ENCODE assay signal across 12 cellular contexts in genomic region chr14:65476290-65476941, GRCh38.
DNase-seq lines count a peak whose midpoint lies in the region; ATAC-seq and TF ChIP-seq lines count a peak whose summit lies in the region.
"Had no signal": no experiment of that assay in that cellular context is flagged by ENCODE, and none has a peak within 500 bp of the region (broad histone marks: within the 10 kb centered on the region; RNA-seq: fewer than 3 reads in every experiment).

No MANE protein-coding gene starts in this region.

- no peaks in the 10 kb centered on the region for H3K27me3 ChIP-seq in CD8-positive, alpha-beta memory T cell (ENCODE audit: insufficient read depth, low read length, poor library complexity, severe bottlenecking)
- peaks cover 33% of the 10 kb centered on the region for H3K27me3 ChIP-seq in OCI-LY3 (ENCODE audit: low read depth, low read length)
- H3K27me3 ChIP-seq in CD8-positive, alpha-beta T cell (ENCODE audit: insufficient read depth, low read length) = no peaks in the 10 kb centered on the region
- H3K27me3 ChIP-seq: BLaER1 treated with 17β-estradiol and CSF1 and Interleukin-3, amounts not matched to agents 10 nM and 100 nM had no signal

- no peak overlapping the region for H3K27ac ChIP-seq in CD8-positive, alpha-beta memory T cell (ENCODE audit: low read depth, low read length)
- peak overlapping the region; percentile 58 for H3K27ac ChIP-seq in OCI-LY3 (ENCODE audit: low read length)
- H3K27ac ChIP-seq in CD8-positive, alpha-beta T cell (ENCODE audit: low read depth, low read length) = no peak overlapping the region
- H3K27ac ChIP-seq: BLaER1 treated with 17β-estradiol and CSF1 and Interleukin-3, amounts not matched to agents 10 nM and 100 nM had no signal

- no peaks in the 10 kb centered on the region for H3K9me3 Mint-ChIP-seq in CD8-positive, alpha-beta memory T cell
- no peaks in the 10 kb centered on the region for H3K9me3 Mint-ChIP-seq in CD8-positive, alpha-beta T cell
- no peaks in the 10 kb centered on the region for H3K9me3 Mint-ChIP-seq in CD14-positive monocyte
- H3K9me3 Mint-ChIP-seq: dendritic cell treated with granulocyte-macrophage colony-stimulating factor and Interleukin-4, amounts not matched to agents 40 ng/mL and 50 ng/mL, for 4 days had no signal

- H3K4me1 Mint-ChIP-seq in CD8-positive, alpha-beta memory T cell = peaks cover 65 to 84% (median 78%) of the 10 kb centered on the region in 3 donors
- peaks cover 67% of the 10 kb centered on the region for H3K4me1 Mint-ChIP-seq in CD8-positive, alpha-beta T cell (ENCODE audit: low read depth)
- no peaks in the 10 kb centered on the region for H3K4me1 Mint-ChIP-seq in CD14-positive monocyte

- H3K79me2 ChIP-seq in OCI-LY3 (ENCODE audit: low read length) = no peaks in the 10 kb centered on the region

- H3K36me3 ChIP-seq in CD8-positive, alpha-beta memory T cell (ENCODE audit: insufficient read depth, low read length) = no peaks in the 10 kb centered on the region
- H3K36me3 ChIP-seq in OCI-LY3 (replicated peaks; ENCODE audit: low read depth, low read length) = no peaks in the 10 kb centered on the region
- no peaks in the 10 kb centered on the region for H3K36me3 ChIP-seq in CD8-positive, alpha-beta T cell (ENCODE audit: insufficient read depth, low read length)

- H3K4me1 ChIP-seq in CD8-positive, alpha-beta memory T cell (ENCODE audit: insufficient read depth, low read length) = peaks cover 3% of the 10 kb centered on the region
- H3K4me1 ChIP-seq in OCI-LY3 (ENCODE audit: low read length) = peaks cover 56% of the 10 kb centered on the region
- peaks cover 17% of the 10 kb centered on the region for H3K4me1 ChIP-seq in CD8-positive, alpha-beta T cell (ENCODE audit: insufficient read depth, low read length)

- POLR2A ChIA-PET in CD8-positive, alpha-beta memory T cell (lab: Charles Lee) = no interaction called here
- POLR2A ChIA-PET in CD8-positive, alpha-beta T cell (lab: Charles Lee) = interaction anchor here (0.5 kb wide), 1 partner anchor 46 kb away, joined by 5 read pairs; no protein-coding TSS in a partner anchor

- peak overlapping the region; percentile 59 for H3K4me2 ChIP-seq in OCI-LY3 (ENCODE audit: low read length)
- H3K4me2 ChIP-seq: BLaER1 treated with 17β-estradiol and CSF1 and Interleukin-3, amounts not matched to agents 10 nM and 100 nM had no signal

- peak overlapping the region; percentile 5; the same call in 1 of the 2 replicates for H3K9ac ChIP-seq in OCI-LY3 (ENCODE audit: low read length)
- H3K9ac ChIP-seq: BLaER1 treated with 17β-estradiol and CSF1 and Interleukin-3, amounts not matched to agents 10 nM and 100 nM had no signal

- H3K36me3 Mint-ChIP-seq in CD8-positive, alpha-beta memory T cell = peaks cover 6 to 10% (median 6%) of the 10 kb centered on the region in 3 donors
- H3K36me3 Mint-ChIP-seq in CD8-positive, alpha-beta T cell = peaks cover 29% of the 10 kb centered on the region
- peaks cover 2 to 4% of the 10 kb centered on the region in 2 donors for H3K36me3 Mint-ChIP-seq in CD14-positive monocyte

- H3K4me3 ChIP-seq in CD8-positive, alpha-beta memory T cell (ENCODE audit: low read length) = no peak overlapping the region
- H3K4me3 ChIP-seq in OCI-LY3 (ENCODE audit: low read length) = peak overlapping the region; percentile 25
- no peak overlapping the region for H3K4me3 ChIP-seq in CD8-positive, alpha-beta T cell (ENCODE audit: low read depth, low read length)
- H3K4me3 ChIP-seq: BLaER1 treated with 17β-estradiol and CSF1 and Interleukin-3, amounts not matched to agents 10 nM and 100 nM had no signal

- H3K27me3 Mint-ChIP-seq in CD8-positive, alpha-beta memory T cell = no peaks in the 10 kb centered on the region
- no peaks in the 10 kb centered on the region for H3K27me3 Mint-ChIP-seq in CD8-positive, alpha-beta T cell (ENCODE audit: low read depth)
- H3K27me3 Mint-ChIP-seq in CD14-positive monocyte (ENCODE audit: low read depth in 3 of 3) = peaks cover 0 to 3% (median 0%) of the 10 kb centered on the region in 3 donors
- H3K27me3 Mint-ChIP-seq: dendritic cell treated with granulocyte-macrophage colony-stimulating factor and Interleukin-4, amounts not matched to agents 40 ng/mL and 50 ng/mL, for 4 days had no signal

- intact Hi-C loops in CD8-positive, alpha-beta T cell (cut with DNase I, micrococcal nuclease) = no loop called here
- intact Hi-C loops in CD14-positive monocyte (cut with micrococcal nuclease) = no loop called here

- peak overlapping the region in 6 of 8 donors; percentile 0 to 54 (median 24) for H3K27ac Mint-ChIP-seq in CD8-positive, alpha-beta memory T cell
- H3K27ac Mint-ChIP-seq in CD8-positive, alpha-beta T cell = no peak overlapping the region
- H3K27ac Mint-ChIP-seq in CD14-positive monocyte = no peak overlapping the region
- H3K27ac Mint-ChIP-seq: dendritic cell treated with granulocyte-macrophage colony-stimulating factor and Interleukin-4, amounts not matched to agents 40 ng/mL and 50 ng/mL, for 4 days had no signal

- no peaks in the 10 kb centered on the region for H4K20me1 ChIP-seq in OCI-LY3 (ENCODE audit: insufficient read depth, low read length)

- no peaks in the 10 kb centered on the region for H3K9me3 ChIP-seq in CD8-positive, alpha-beta memory T cell (ENCODE audit: low read length)
- H3K9me3 ChIP-seq in OCI-LY3 (ENCODE audit: insufficient read depth, low read length) = no peaks in the 10 kb centered on the region
- no peaks in the 10 kb centered on the region for H3K9me3 ChIP-seq in CD8-positive, alpha-beta T cell (ENCODE audit: low read length)
- H3K9me3 ChIP-seq: BLaER1 treated with 17β-estradiol and CSF1 and Interleukin-3, amounts not matched to agents 10 nM and 100 nM had no signal

- CTCF ChIA-PET in CD8-positive, alpha-beta memory T cell (lab: Charles Lee) = interaction anchor here (0.6 to 1.5 kb wide), 3 partner anchors 11 to 348 kb away, joined by 3 read pairs; no protein-coding TSS in a partner anchor
- CTCF ChIA-PET in CD8-positive, alpha-beta T cell (lab: Charles Lee) = interaction anchor here (0.9 to 1.1 kb wide), 2 partner anchors 10 to 483 kb away, joined by 3 read pairs; no protein-coding TSS in a partner anchor

- TF ChIP-seq CTCF in OCI-LY3 (IDR thresholded peaks at IDR 0.05; ENCODE audit: low read depth, low read length) = 0 out of 2 replicates have a peak, but pooled peaks have one; percentile 20
- no peak for TF ChIP-seq CTCF in CD8-positive, alpha-beta T cell (IDR thresholded peaks at IDR 0.05)
- TF ChIP-seq CTCF in CD14-positive monocyte (IDR thresholded peaks at IDR 0.05) = no peak

- no peak for DNase-seq in CD8-positive, alpha-beta memory T cell
- DNase-seq in NCI-H1417 treated with DMSO at 0.1 percent for 48 hours (lab: John Stamatoyannopoulos, UW) (no peak), NCI-H2227 treated with DMSO at 0.1 percent for 48 hours (lab: John Stamatoyannopoulos, UW) (no peak), CD14-positive monocyte (ENCODE audit: low spot score) (no peak)
- DNase-seq in CD8-positive, alpha-beta T cell = no peak
- DNase-seq: hypothalamus had no signal

- H3K4me3 Mint-ChIP-seq in CD8-positive, alpha-beta memory T cell = no peak overlapping the region
- no peak overlapping the region for H3K4me3 Mint-ChIP-seq in CD8-positive, alpha-beta T cell
- no peak overlapping the region for H3K4me3 Mint-ChIP-seq in CD14-positive monocyte
- H3K4me3 Mint-ChIP-seq: dendritic cell treated with granulocyte-macrophage colony-stimulating factor and Interleukin-4, amounts not matched to agents 40 ng/mL and 50 ng/mL, for 4 days had no signal

- peak; percentile 10 for TF ChIP-seq POLR2A in GM19099 (IDR thresholded peaks at IDR 0.05; ENCODE audit: extremely low read depth, insufficient read length, low read depth)

- peak; percentile 88 for ATAC-seq in HG02870 (IDR thresholded peaks at IDR 0.05; ENCODE audit: unreplicated experiment)
- no peak for ATAC-seq in CD8-positive, alpha-beta T cell
- ATAC-seq: Right ventricle myocardium inferior had no signal

- no peak overlapping the region for H2AFZ ChIP-seq in OCI-LY3 (ENCODE audit: low read depth, low read length)

Comparison
In these comparisons a context has a peak if more than half of its experiments do, and no peak if none do; other contexts are left out.
1. H3K27ac Mint-ChIP-seq: peak in CD8-positive, alpha-beta memory T cell (6 of 8); none in CD8-positive, alpha-beta T cell (single experiment) and CD14-positive monocyte (0 of 7).